Comparison of ENCODE assay signal across 26 cellular contexts in genomic region chr11:123472236-123472935, GRCh38. TPM values are rescaled to one million over a fixed set of nuclear protein-coding genes. Genes with fewer than 3 reads are reported as not detected.
DNase-seq lines count a peak whose midpoint lies in the region; ATAC-seq and TF ChIP-seq lines count a peak whose summit lies in the region.
"Had no signal": no experiment of that assay in that cellular context is flagged by ENCODE, and none has a peak within 500 bp of the region (broad histone marks: within the 10 kb centered on the region; RNA-seq: fewer than 3 reads in every experiment).

No MANE protein-coding gene starts in this region.

- peak overlapping the region; percentile 96 for H3K27ac ChIP-seq in osteoblast (ENCODE audit: low read depth, low read length)
- H3K27ac ChIP-seq: BLaER1, neutrophil, Peyer's patch, SJCRH30 had no signal

- peaks cover 60% of the 10 kb centered on the region for H3K79me2 ChIP-seq in osteoblast (ENCODE audit: insufficient read depth, low read length)

- no peaks in the 10 kb centered on the region for H3K27me3 ChIP-seq in osteoblast (ENCODE audit: insufficient read depth, low read length)
- H3K27me3 ChIP-seq: BLaER1, brain microvascular endothelial cell, foreskin keratinocyte, neutrophil, Peyer's patch, SJCRH30 had no signal

- no peak overlapping the region for H2AFZ ChIP-seq in osteoblast (ENCODE audit: low read length)

- no peak overlapping the region for H3K4me2 ChIP-seq in osteoblast (ENCODE audit: insufficient read depth, low read length)
- H3K4me2 ChIP-seq: BLaER1 had no signal

- H4K20me1 ChIP-seq in osteoblast (ENCODE audit: insufficient read depth, low read length) = no peaks in the 10 kb centered on the region

- no peaks in the 10 kb centered on the region for H3K36me3 ChIP-seq in osteoblast (ENCODE audit: insufficient read depth, low read length)
- H3K36me3 ChIP-seq: brain microvascular endothelial cell, neutrophil, Peyer's patch, SJCRH30 had no signal

- H3K4me1 ChIP-seq in osteoblast (ENCODE audit: insufficient read depth, low read length) = peaks cover 31% of the 10 kb centered on the region
- H3K4me1 ChIP-seq: Peyer's patch had no signal

- ATAC-seq in GM19452 (IDR thresholded peaks at IDR 0.05; ENCODE audit: unreplicated experiment) = no peak
- ATAC-seq: activated T-cell treated with anti-CD3 and anti-CD28 coated beads, Interleukin-2, amount 50 U/mL, for 4 hours; foreskin keratinocyte; T-cell had no signal

- TF ChIP-seq CTCF in osteoblast (IDR thresholded peaks at IDR 0.05; ENCODE audit: extremely low read depth, low read depth, low read length) = no peak

- H3K4me3 ChIP-seq in osteoblast (ENCODE audit: insufficient read depth, low read length) = no peak overlapping the region
- H3K4me3 ChIP-seq: BLaER1, Peyer's patch, SJCRH30 had no signal

- no peaks in the 10 kb centered on the region for H3K9me3 ChIP-seq in osteoblast (ENCODE audit: low read depth, low read length)
- H3K9me3 ChIP-seq: neutrophil, Peyer's patch, SJCRH30 had no signal

- DNase-seq in NCI-H2196 (lab: John Stamatoyannopoulos, UW; ENCODE audit: unreplicated experiment) = peak; percentile 31
- no peak for DNase-seq in NCI-H2196 treated with DMSO at 0.1 percent for 48 hours (lab: John Stamatoyannopoulos, UW; ENCODE audit: unreplicated experiment)
- peak; percentile 85 for DNase-seq in DMS79 treated with DMSO at 0.1 percent for 48 hours (lab: John Stamatoyannopoulos, UW)
- DNase-seq in NCI-H524 (lab: John Stamatoyannopoulos, UW) = peak; percentile 86 to 96
- no peak for DNase-seq in osteoblast (ENCODE audit: insufficient read length, low spot score, missing footprints)
- no peak for DNase-seq in cerebellum (ENCODE audit: low spot score)
- no peak for DNase-seq in dedifferentiated amniotic fluid mesenchymal stem cell (ENCODE audit: extremely low spot score)
- DNase-seq: ACHN; activated naive CD4-positive, alpha-beta T cell treated with Interleukin-2 at 50 U/mL for 16 hours; activated T-cell treated with anti-CD3 and anti-CD28 coated beads, Interleukin-2, amount 50 U/mL, for 4 hours; brain microvascular endothelial cell; COR-L47; effector memory CD4-positive, alpha-beta T cell; foreskin keratinocyte; HCEC 1CT; Kasumi-1; MV-4-11; NCI-H1930; NK-92 treated with Interleukin-12 subunit alpha and Interleukin-12 subunit beta, amount 100 ng/mL, for 24 hours; SJCRH30; stimulated activated CD8-positive, alpha-beta memory T cell treated with anti-CD3 and anti-CD28 coated beads, Interleukin-4, amount 100 ng/mL, for 48 hours; T-cell had no signal

RNA-seq across cellular contexts. Expression of gene GRAMD1B, which starts 42.3 kb away (rescaled TPM):
- 15.2 and 16.8 TPM in 2 replicates for total RNA-seq in osteoblast
- total RNA-seq in cerebellum = 50.8 TPM

Comparison
In these comparisons a context has a peak if more than half of its experiments do, and no peak if none do; other contexts are left out.
1. DNase-seq: peak in NCI-H2196 (single experiment), DMS79 treated with DMSO at 0.1 percent for 48 hours (single experiment) and NCI-H524 (2 of 2); none in NCI-H2196 treated with DMSO at 0.1 percent for 48 hours (single experiment), osteoblast (single experiment), cerebellum (single experiment) and dedifferentiated amniotic fluid mesenchymal stem cell (single experiment).